In genomic region chr2:201866643-201867310, GRCh38 we compare ENCODE assay signal across 28 cellular contexts.
DNase-seq lines count a peak whose midpoint lies in the region; ATAC-seq, FAIRE-seq and TF ChIP-seq lines count a peak whose summit lies in the region.
"Had no signal": no experiment of that assay in that cellular context is flagged by ENCODE, and none has a peak within 500 bp of the region (broad histone marks: within the 10 kb centered on the region; RNA-seq: fewer than 3 reads in every experiment).

No MANE protein-coding gene starts in this region.

- H2AK5ac ChIP-seq in IMR-90 (ENCODE audit: low read depth, low read length) (peak overlapping the region; percentile 76), mesendoderm (ENCODE audit: low read length) (no peak overlapping the region)

- H3K4me1 ChIP-seq in Caco-2: peaks cover 33% of the 10 kb centered on the region
- H3K4me1 ChIP-seq in IMR-90 (ENCODE audit: control insufficient read depth, insufficient read depth, low read length): peaks cover 8% of the 10 kb centered on the region
- peaks cover 16% of the 10 kb centered on the region for H3K4me1 ChIP-seq in endothelial cell of umbilical vein (ENCODE audit: control insufficient read depth, extremely low read depth, insufficient read depth, low read length)
- H3K4me1 ChIP-seq in mesendoderm (ENCODE audit: control insufficient read depth, low read depth, low read length): peaks cover 5% of the 10 kb centered on the region
- H3K4me1 ChIP-seq: esophagus muscularis mucosa, heart left ventricle, right atrium auricular region, vagina had no signal

- H4K8ac ChIP-seq in IMR-90 (ENCODE audit: low read depth in 2 of 2, low read length in 2 of 2) (peak overlapping the region; percentile 59 to 84; a peak in 3 of 4 replicates), mesendoderm (ENCODE audit: low read depth, low read length) (no peak overlapping the region)

- H4K20me1 ChIP-seq in IMR-90 (ENCODE audit: insufficient read depth, low read length) (no peaks in the 10 kb centered on the region), endothelial cell of umbilical vein (replicated peaks; ENCODE audit: control insufficient read depth, extremely low read depth, insufficient read depth, low read length) (no peaks in the 10 kb centered on the region)

- peak overlapping the region; percentile 91 for H3K4ac ChIP-seq in IMR-90 (ENCODE audit: low read depth, low read length)
- H3K4ac ChIP-seq in mesendoderm (ENCODE audit: low read depth, low read length): no peak overlapping the region

- peak overlapping the region; percentile 66 for H3K14ac ChIP-seq in IMR-90 (replicated peaks; ENCODE audit: low read depth, low read length)

- no peak for TF ChIP-seq CTCF in Caco-2 (IDR thresholded peaks at IDR 0.05; ENCODE audit: insufficient read depth in 1 of 2, low read depth in 1 of 2, low read length in 1 of 2, severe bottlenecking in 1 of 2, unreplicated experiment in 1 of 2)
- TF ChIP-seq CTCF in IMR-90 (conservative IDR thresholded peaks at IDR 0.05; ENCODE audit: low read depth, low read length): no peak
- TF ChIP-seq CTCF in endothelial cell of umbilical vein (IDR thresholded peaks at IDR 0.05; ENCODE audit: extremely low read depth in 1 of 2, insufficient read depth in 1 of 2, low read depth in 1 of 2, low read length in 2 of 2): no peak
- TF ChIP-seq CTCF in GM13977 (IDR thresholded peaks at IDR 0.05; ENCODE audit: extremely low read depth, insufficient read depth, missing control alignments): no peak

- POLR2A ChIA-PET in Caco-2 (lab: Charles Lee) (interaction anchor here (0.6 kb wide), 2 partner anchors 42 to 270 kb away, joined by 3 read pairs; no protein-coding TSS in a partner anchor), IMR-90 (lab: Charles Lee; ENCODE audit: unreplicated experiment) (interaction anchor here (0.6 to 1.5 kb wide), 2 partner anchors 8 to 12 kb away, joined by 4 to 8 read pairs; no protein-coding TSS in a partner anchor), endothelial cell of umbilical vein (lab: Charles Lee) (no interaction called here)

- peak overlapping the region; percentile 76 for H3K18ac ChIP-seq in IMR-90 (ENCODE audit: low read depth, low read length)
- H3K18ac ChIP-seq in mesendoderm (ENCODE audit: low read length): peak overlapping the region; percentile 78

- peak overlapping the region; percentile 43 for H3K4me3 Mint-ChIP-seq in Caco-2 (ENCODE audit: unreplicated experiment)
- H3K4me3 Mint-ChIP-seq: activated CD4-positive, alpha-beta memory T cell treated with anti-CD3 and anti-CD28 coated beads, Interleukin-2, amount 10 ng/mL, durations not matched to agents 7 days and 5 days; activated naive CD4-positive, alpha-beta T cell treated with anti-CD3 and anti-CD28 coated beads for 36 hours; CD14-positive monocyte had no signal

- DNase-seq in Caco-2 (peak; percentile 43 to 75), IMR-90 (no peak), endothelial cell of umbilical vein (ENCODE audit: low read depth, low spot score) (peak; percentile 80), mesendoderm (peak; percentile 91), KBM-7 (no peak), UCSD-AML1 (lab: John Stamatoyannopoulos, UW; ENCODE audit: unreplicated experiment) (no peak), GM13977 (ENCODE audit: low spot score) (no peak)
- no peak for DNase-seq in activated CD8-positive, alpha-beta memory T cell treated with anti-CD3 and anti-CD28 coated beads for 24 hours
- DNase-seq: activated CD4-positive, alpha-beta memory T cell treated with anti-CD3 and anti-CD28 coated beads, Interleukin-2, amount 10 ng/mL, durations not matched to agents 7 days and 5 days; activated CD4-positive, CD25-positive, alpha-beta regulatory T cell treated with anti-CD3 and anti-CD28 coated beads, Interleukin-2, amount 50 U/mL, for 72 hours; activated CD8-positive, alpha-beta memory T cell treated with anti-CD3 and anti-CD28 coated beads, Interleukin-2, amount 50 U/mL, for 48 hours; activated naive CD4-positive, alpha-beta T cell treated with anti-CD3 and anti-CD28 coated beads for 36 hours; central memory CD4-positive, alpha-beta T cell; cortex of kidney; DND-41; foreskin fibroblast; heart left ventricle; kidney glomerular epithelial cell; NCI-H146; NCI-H2107; stomach had no signal

- H3K27ac Mint-ChIP-seq in Caco-2 (ENCODE audit: unreplicated experiment): peak overlapping the region; percentile 80
- H3K27ac Mint-ChIP-seq: activated CD4-positive, alpha-beta memory T cell treated with anti-CD3 and anti-CD28 coated beads, Interleukin-2, amount 10 ng/mL, durations not matched to agents 7 days and 5 days; activated naive CD4-positive, alpha-beta T cell treated with anti-CD3 and anti-CD28 coated beads for 36 hours; CD14-positive monocyte had no signal

- TF ChIP-seq RAD21 in IMR-90 (IDR thresholded peaks at IDR 0.05; ENCODE audit: low read length): no peak

- H3K4me3 ChIP-seq in Caco-2 (ENCODE audit: low read depth, low read length): no peak overlapping the region
- H3K4me3 ChIP-seq in IMR-90 (ENCODE audit: insufficient read depth, low read depth, low read length): no peak overlapping the region
- H3K4me3 ChIP-seq in endothelial cell of umbilical vein (replicated peaks in 1 of 3; ENCODE audit: insufficient read depth in 1 of 3, low read depth in 1 of 3, low read length in 3 of 3): no peak overlapping the region
- no peak overlapping the region for H3K4me3 ChIP-seq in mesendoderm (ENCODE audit: low read length)
- H3K4me3 ChIP-seq: esophagus muscularis mucosa, heart left ventricle, right atrium auricular region, stomach, vagina had no signal

- H2BK20ac ChIP-seq in IMR-90 (ENCODE audit: low read depth, low read length): peak overlapping the region; percentile 81

- dilution Hi-C loops in IMR-90 (cut with HindIII; ENCODE audit: low sequenced_read_pairs, unreplicated experiment) (no loop called here), endothelial cell of umbilical vein (cut with MboI; ENCODE audit: extremely low pct_ligation_motif_present, low sequenced_read_pairs) (no loop called here)

- no peak for TF ChIP-seq POLR2A in IMR-90 (IDR thresholded peaks at IDR 0.05; ENCODE audit: low read depth, low read length)
- no peak for TF ChIP-seq POLR2A in endothelial cell of umbilical vein (IDR thresholded peaks at IDR 0.05; ENCODE audit: low read depth, low read length)

- H2BK120ac ChIP-seq in IMR-90 (ENCODE audit: low read depth, low read length) (peak overlapping the region; percentile 90), mesendoderm (ENCODE audit: low read depth, low read length) (no peak overlapping the region)

- WGBS in IMR-90 (ENCODE audit: extremely low coverage in 2 of 2, insufficient read length in 1 of 2), 2 experiments: no CpG with 5 or more reads among the region's 5 CpGs
- WGBS in mesendoderm (ENCODE audit: extremely low coverage, insufficient coverage, low lambda C conversion rate): no CpG with 5 or more reads among the region's 5 CpGs

- no peaks in the 10 kb centered on the region for H3K79me2 ChIP-seq in endothelial cell of umbilical vein (ENCODE audit: control insufficient read depth, insufficient read depth, low read length)
- no peaks in the 10 kb centered on the region for H3K79me2 ChIP-seq in mesendoderm (ENCODE audit: control insufficient read depth, insufficient read depth, low read length)

- peak overlapping the region; percentile 11 for H2AFZ ChIP-seq in IMR-90 (replicated peaks; ENCODE audit: low read length, poor library complexity)
- peak overlapping the region; percentile 45 for H2AFZ ChIP-seq in endothelial cell of umbilical vein (ENCODE audit: low read depth, low read length)

- H3K4me2 ChIP-seq in IMR-90 (ENCODE audit: low read depth, low read length) (peak overlapping the region; percentile 38), endothelial cell of umbilical vein (ENCODE audit: insufficient read depth, low read length) (peak overlapping the region; percentile 73), mesendoderm (ENCODE audit: low read length) (no peak overlapping the region)

- peak overlapping the region; percentile 49 for H4K5ac ChIP-seq in IMR-90 (ENCODE audit: low read depth, low read length)
- H4K5ac ChIP-seq in mesendoderm (ENCODE audit: low read length): no peak overlapping the region

- H3K27me3 ChIP-seq in Caco-2 (replicated peaks; ENCODE audit: control insufficient read depth, insufficient read depth, low read length) (no peaks in the 10 kb centered on the region), IMR-90 (ENCODE audit: control insufficient read depth, insufficient read depth, low read length) (no peaks in the 10 kb centered on the region), endothelial cell of umbilical vein (ENCODE audit: control insufficient read depth in 2 of 2, insufficient read depth in 2 of 2, low read length in 2 of 2) (peaks cover 0 to 2% of the 10 kb centered on the region in 2 experiments), mesendoderm (ENCODE audit: insufficient read depth, low read length, poor library complexity) (no peaks in the 10 kb centered on the region)
- H3K27me3 ChIP-seq: esophagus muscularis mucosa, right atrium auricular region, vagina had no signal

- peaks cover 35% of the 10 kb centered on the region for H3K4me1 Mint-ChIP-seq in Caco-2 (ENCODE audit: low read depth, unreplicated experiment)
- H3K4me1 Mint-ChIP-seq: activated CD4-positive, alpha-beta memory T cell treated with anti-CD3 and anti-CD28 coated beads, Interleukin-2, amount 10 ng/mL, durations not matched to agents 7 days and 5 days; CD14-positive monocyte had no signal

- peaks cover 12% of the 10 kb centered on the region for H3K36me3 Mint-ChIP-seq in Caco-2 (ENCODE audit: insufficient read depth, unreplicated experiment)
- H3K36me3 Mint-ChIP-seq: CD14-positive monocyte had no signal

- H4K91ac ChIP-seq in IMR-90 (ENCODE audit: insufficient read depth, low read depth, low read length): peak overlapping the region; percentile 71

- ATAC-seq in IMR-90 (ENCODE audit: low read depth): peak; percentile 50
- ATAC-seq: heart left ventricle had no signal

- in situ Hi-C loops in IMR-90 (cut with MboI; ENCODE audit: low sequenced_read_pairs) (no loop called here), KBM-7 (cut with MboI; ENCODE audit: low pct_unique_long_range_greater_than_20kb, low sequenced_read_pairs) (no loop called here), GM13977 (cut with MboI; ENCODE audit: low pct_unique_long_range_greater_than_20kb, low sequenced_read_pairs, unreplicated experiment) (loop anchor here (25.0 kb wide), 1 partner anchor 321 kb away; no protein-coding TSS in a partner anchor)

- intact Hi-C loops in Caco-2 (cut with micrococcal nuclease; ENCODE audit: unreplicated experiment) (loop anchor here (1.0 to 2.0 kb wide), 3 partner anchors 42 to 269 kb away; no protein-coding TSS in a partner anchor), IMR-90 (cut with micrococcal nuclease) (no loop called here), endothelial cell of umbilical vein (cut with micrococcal nuclease) (no loop called here)

- CTCF ChIA-PET in Caco-2 (lab: Charles Lee) (interaction anchor here (0.7 to 1.2 kb wide), 4 partner anchors 63 to 292 kb away, joined by 3 to 5 read pairs (median 4); no protein-coding TSS in a partner anchor), IMR-90 (lab: Yijun Ruan, JAX) (interaction anchor here (0.6 kb wide), 1 partner anchor 195 kb away, joined by 4 read pairs; no protein-coding TSS in a partner anchor), endothelial cell of umbilical vein (lab: Charles Lee) (interaction anchor here (0.9 to 1.5 kb wide), 5 partner anchors 14 to 311 kb away, joined by 3 to 6 read pairs (median 3); no protein-coding TSS in a partner anchor)

- no peaks in the 10 kb centered on the region for H3K9me3 Mint-ChIP-seq in Caco-2 (ENCODE audit: unreplicated experiment)
- H3K9me3 Mint-ChIP-seq: activated CD4-positive, alpha-beta memory T cell treated with anti-CD3 and anti-CD28 coated beads, Interleukin-2, amount 10 ng/mL, durations not matched to agents 7 days and 5 days; activated naive CD4-positive, alpha-beta T cell treated with anti-CD3 and anti-CD28 coated beads for 36 hours; CD14-positive monocyte had no signal

- H3K27me3 Mint-ChIP-seq in Caco-2 (ENCODE audit: insufficient read depth, unreplicated experiment): no peaks in the 10 kb centered on the region

- H3K9ac ChIP-seq in IMR-90 (ENCODE audit: low read depth, low read length) (peak overlapping the region; percentile 42; the same call in 1 of the 2 replicates), endothelial cell of umbilical vein (replicated peaks; ENCODE audit: extremely low read depth, insufficient read depth, low read length) (no peak overlapping the region), mesendoderm (ENCODE audit: low read length) (peak overlapping the region; percentile 22)

- peak overlapping the region; percentile 35; the same call in 1 of the 2 replicates for H3K56ac ChIP-seq in IMR-90 (ENCODE audit: extremely low read depth, insufficient read depth, low read length)
- peak overlapping the region; percentile 71 for H3K56ac ChIP-seq in mesendoderm (ENCODE audit: low read length)

- BruUV-seq in Caco-2 (replicated peaks; lab: Mats Ljungman, UMichigan) (no TSS peak), IMR-90 (replicated peaks; lab: Mats Ljungman, UMichigan) (no TSS peak), endothelial cell of umbilical vein (replicated peaks; lab: Mats Ljungman, UMichigan) (no TSS peak)

- H3K79me1 ChIP-seq in IMR-90 (ENCODE audit: low read depth in 1 of 2, low read length in 2 of 2) (peaks cover 10 to 23% of the 10 kb centered on the region in 2 experiments), mesendoderm (ENCODE audit: low read length) (no peaks in the 10 kb centered on the region)

- H3K27ac ChIP-seq in IMR-90 (ENCODE audit: insufficient read depth, low read length) (peak overlapping the region; percentile 52; the same call in 1 of the 2 replicates), endothelial cell of umbilical vein (ENCODE audit: insufficient read depth, low read depth, low read length) (peak overlapping the region; percentile 57), mesendoderm (ENCODE audit: low read depth, low read length) (peak overlapping the region; percentile 25)
- H3K27ac ChIP-seq: esophagus muscularis mucosa, heart left ventricle, right atrium auricular region, stomach, vagina had no signal

- H3K9me1 ChIP-seq in IMR-90 (ENCODE audit: insufficient read depth, low read length) (peaks cover 8% of the 10 kb centered on the region), endothelial cell of umbilical vein (replicated peaks; ENCODE audit: control insufficient read depth, extremely low read depth, insufficient read depth, low read length) (no peaks in the 10 kb centered on the region)

- FAIRE-seq in endothelial cell of umbilical vein (lab: Jason Lieb, UNC): peak; percentile 18
- FAIRE-seq: GM18507, GM19239, H54 had no signal

- H2BK5ac ChIP-seq in IMR-90 (ENCODE audit: low read depth, low read length, poor library complexity, severe bottlenecking) (peak overlapping the region; percentile 80), mesendoderm (ENCODE audit: low read length) (peak overlapping the region; percentile 48)

- peak overlapping the region; percentile 4 for H2AK9ac ChIP-seq in IMR-90 (replicated peaks; ENCODE audit: low read depth, low read length, poor library complexity)

- H3K23ac ChIP-seq in IMR-90 (ENCODE audit: low read depth, low read length) (peak overlapping the region; percentile 91), mesendoderm (ENCODE audit: low read length) (no peak overlapping the region)

- H3K9me3 ChIP-seq in Caco-2 (no peaks in the 10 kb centered on the region), IMR-90 (ENCODE audit: control insufficient read depth, insufficient read depth, low read length) (no peaks in the 10 kb centered on the region), endothelial cell of umbilical vein (replicated peaks; ENCODE audit: control insufficient read depth, insufficient read depth, low read length) (no peaks in the 10 kb centered on the region)
- H3K9me3 ChIP-seq: esophagus muscularis mucosa, heart left ventricle, right atrium auricular region, stomach, vagina had no signal

- no peaks in the 10 kb centered on the region for H3K36me3 ChIP-seq in Caco-2 (ENCODE audit: control insufficient read depth, insufficient read depth, low read length)
- no peaks in the 10 kb centered on the region for H3K36me3 ChIP-seq in IMR-90 (ENCODE audit: control insufficient read depth, insufficient read depth, low read length)
- no peaks in the 10 kb centered on the region for H3K36me3 ChIP-seq in endothelial cell of umbilical vein (ENCODE audit: control insufficient read depth in 2 of 2, extremely low read depth in 1 of 2, insufficient read depth in 2 of 2, low read length in 2 of 2)
- H3K36me3 ChIP-seq in mesendoderm (ENCODE audit: control insufficient read depth, insufficient read depth, low read length): no peaks in the 10 kb centered on the region
- H3K36me3 ChIP-seq: esophagus muscularis mucosa, heart left ventricle, right atrium auricular region, stomach, vagina had no signal

- peak overlapping the region; percentile 38; the same call in 2 of the 3 replicates for H2BK15ac ChIP-seq in IMR-90 (ENCODE audit: low read depth, low read length)
- no peak overlapping the region for H2BK15ac ChIP-seq in mesendoderm (replicated peaks; ENCODE audit: low read depth)

Comparison
In these comparisons a context has a peak if more than half of its experiments do, and no peak if none do; other contexts are left out.
1. DNase-seq: peak in Caco-2 (2 of 2), endothelial cell of umbilical vein (single experiment) and mesendoderm (single experiment); none in IMR-90 (single experiment), KBM-7 (single experiment), UCSD-AML1 (single experiment), GM13977 (single experiment) and activated CD8-positive, alpha-beta memory T cell treated with anti-CD3 and anti-CD28 coated beads for 24 hours (single experiment).
2. Peak in every context shown above with its lines, with median percentiles within 50 percentile points of each other: H3K27ac ChIP-seq.